10 cellular contexts compared by ENCODE assay signal in the genomic region with DNA sequence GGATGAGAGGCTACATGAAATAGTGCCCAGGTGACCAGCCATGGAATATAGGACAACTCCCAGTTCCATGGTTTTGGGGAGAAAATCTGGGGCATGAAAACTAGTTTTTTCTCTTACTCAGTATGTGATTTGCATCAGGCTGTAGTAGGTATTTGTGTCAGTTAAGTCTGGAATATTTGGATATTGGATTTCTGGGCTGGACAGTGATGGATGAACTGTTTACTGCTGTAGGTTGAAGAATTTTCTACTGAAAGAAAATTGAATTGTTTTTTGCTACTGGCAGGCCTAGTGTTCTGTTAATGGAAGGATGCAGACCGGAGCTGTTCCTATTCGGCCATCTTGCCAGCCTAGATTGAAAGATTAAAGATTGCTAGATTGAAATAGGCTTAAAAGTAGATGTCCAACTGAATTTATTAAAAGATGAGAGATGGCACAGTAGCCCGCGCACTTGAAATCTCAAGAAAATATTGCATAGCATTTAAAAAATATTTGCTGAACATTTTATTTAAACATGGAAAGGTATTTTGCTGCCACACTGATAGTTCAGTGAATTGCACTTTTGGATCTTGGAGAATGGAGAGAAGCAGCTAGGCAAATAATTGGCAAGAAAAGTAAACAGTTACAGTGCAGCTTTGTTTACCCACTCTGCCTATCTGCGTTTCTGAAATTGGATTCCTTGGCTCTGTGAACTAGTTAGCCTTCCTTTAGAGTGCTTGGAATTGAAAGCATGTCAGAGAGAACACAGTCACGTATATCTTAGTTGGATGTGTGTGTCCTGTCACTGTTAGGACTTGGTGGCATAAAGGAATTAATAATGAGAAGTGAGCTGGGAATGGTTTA. TPM values are rescaled to one million over a fixed set of nuclear protein-coding genes. Genes with fewer than 3 reads are reported as not detected.
DNase-seq lines count a peak whose midpoint lies in the region; ATAC-seq and TF ChIP-seq lines count a peak whose summit lies in the region.
"Had no signal": no experiment of that assay in that cellular context is flagged by ENCODE, and none has a peak within 500 bp of the region (broad histone marks: within the 10 kb centered on the region; RNA-seq: fewer than 3 reads in every experiment).

No MANE protein-coding gene starts in this region.

- CTCF ChIA-PET in CD8-positive, alpha-beta T cell (lab: Charles Lee), result no interaction called here

- H3K27ac Mint-ChIP-seq in CD8-positive, alpha-beta T cell, result no peak overlapping the region
- H3K27ac Mint-ChIP-seq: activated B cell treated with CpG ODN at 0.5 μM for 24 hours; activated naive CD8-positive, alpha-beta T cell had no signal

- no peaks in the 10 kb centered on the region for H3K4me1 Mint-ChIP-seq in CD8-positive, alpha-beta T cell (ENCODE audit: low read depth)
- H3K4me1 Mint-ChIP-seq: activated B cell treated with CpG ODN at 0.5 μM for 24 hours had no signal

- H3K36me3 Mint-ChIP-seq in CD8-positive, alpha-beta T cell, result peaks cover 4% of the 10 kb centered on the region

- no peak for TF ChIP-seq CTCF in psoas muscle (IDR thresholded peaks at IDR 0.05)
- no peak for TF ChIP-seq CTCF in CD8-positive, alpha-beta T cell (IDR thresholded peaks at IDR 0.05)

- no peaks in the 10 kb centered on the region for H3K9me3 ChIP-seq in psoas muscle
- H3K9me3 ChIP-seq in CD8-positive, alpha-beta T cell (ENCODE audit: low read length), result no peaks in the 10 kb centered on the region

- WGBS in psoas muscle, 3 donors, result 63 to 67% (median 63%) methylated on average over 6 of the region's 6 CpGs

- ATAC-seq in psoas muscle (peak in 3 of 4 donors; percentile 54 to 84 (median 69)), GM19463 (IDR thresholded peaks at IDR 0.05; ENCODE audit: unreplicated experiment) (no peak), GM18505 (IDR thresholded peaks at IDR 0.05; ENCODE audit: unreplicated experiment) (no peak), GM21360 (IDR thresholded peaks at IDR 0.05; ENCODE audit: unreplicated experiment) (no peak)
- no peak for ATAC-seq in CD8-positive, alpha-beta T cell

- H3K9me3 Mint-ChIP-seq in CD8-positive, alpha-beta T cell, result peaks cover 7% of the 10 kb centered on the region

- no peaks in the 10 kb centered on the region for H3K27me3 ChIP-seq in psoas muscle (ENCODE audit: insufficient read depth in 3 of 3, low read length in 2 of 3)
- no peaks in the 10 kb centered on the region for H3K27me3 ChIP-seq in CD8-positive, alpha-beta T cell (ENCODE audit: insufficient read depth, low read length)

- peaks cover 14% of the 10 kb centered on the region for H3K4me1 ChIP-seq in psoas muscle
- no peaks in the 10 kb centered on the region for H3K4me1 ChIP-seq in CD8-positive, alpha-beta T cell (ENCODE audit: insufficient read depth, low read length)

- no peak overlapping the region for H3K4me3 Mint-ChIP-seq in CD8-positive, alpha-beta T cell
- H3K4me3 Mint-ChIP-seq: activated B cell treated with CpG ODN at 0.5 μM for 24 hours; activated naive CD8-positive, alpha-beta T cell had no signal

- peak overlapping the region; percentile 3 for H3K27ac ChIP-seq in psoas muscle
- H3K27ac ChIP-seq in CD8-positive, alpha-beta T cell (ENCODE audit: low read depth, low read length), result no peak overlapping the region

- intact Hi-C loops in psoas muscle (cut with DNase I), result no loop called here
- intact Hi-C loops in CD8-positive, alpha-beta T cell (cut with DNase I, micrococcal nuclease), result no loop called here

- DNase-seq in M059J (ENCODE audit: low read depth) (peak; percentile 22), NCI-H774 (lab: John Stamatoyannopoulos, UW) (peak; percentile 83), foreskin melanocyte (peak; percentile 48), psoas muscle (no peak)
- DNase-seq in CD8-positive, alpha-beta T cell, result no peak
- DNase-seq: activated B cell treated with CpG ODN at 0.5 μM for 24 hours had no signal

- no peak overlapping the region for H3K4me3 ChIP-seq in psoas muscle
- H3K4me3 ChIP-seq in CD8-positive, alpha-beta T cell (ENCODE audit: low read depth, low read length), result no peak overlapping the region

- H3K27me3 Mint-ChIP-seq in CD8-positive, alpha-beta T cell (ENCODE audit: low read depth), result no peaks in the 10 kb centered on the region
- H3K27me3 Mint-ChIP-seq: activated B cell treated with CpG ODN at 0.5 μM for 24 hours; activated naive CD8-positive, alpha-beta T cell had no signal

- POLR2A ChIA-PET in CD8-positive, alpha-beta T cell (lab: Charles Lee), result no interaction called here

- no peak for TF ChIP-seq POLR2A in GM18505 (IDR thresholded peaks at IDR 0.05; ENCODE audit: borderline replicate concordance, extremely low read depth, insufficient read depth, insufficient read length)

- no peaks in the 10 kb centered on the region for H3K36me3 ChIP-seq in psoas muscle (ENCODE audit: insufficient read depth in 1 of 2, low read depth in 1 of 2)
- no peaks in the 10 kb centered on the region for H3K36me3 ChIP-seq in CD8-positive, alpha-beta T cell (ENCODE audit: insufficient read depth, low read length)

RNA-seq across cellular contexts. Expression of a gene that starts 54.1 kb away (rescaled TPM):
- 5.8 and 15.4 TPM in 2 replicates for total RNA-seq in M059J (2014; rRNA removed; shearing (Covaris generic))
- 10 to 100 TPM; 12.5 to 16.0 (median 14.8) TPM for total RNA-seq in psoas muscle
- polyA plus RNA-seq in psoas muscle, result 10 to 100 TPM in 1 of 3 donors, 1 to 10 TPM in 2; 4.2 to 10.5 (median 4.3) TPM
- total RNA-seq in CD8-positive, alpha-beta T cell, result 1 to 10 TPM; 5.1 to 5.8 TPM

Comparison
In these comparisons a context has a peak if more than half of its experiments do, and no peak if none do; other contexts are left out.
1. DNase-seq: peak in M059J (single experiment), NCI-H774 (single experiment) and foreskin melanocyte (single experiment); none in psoas muscle (0 of 2) and CD8-positive, alpha-beta T cell (0 of 7).
2. ATAC-seq: peak in psoas muscle (3 of 4); none in CD8-positive, alpha-beta T cell (single experiment), GM19463 (single experiment), GM18505 (single experiment) and GM21360 (single experiment).